Comparison of ENCODE assay signal across 1 cellular context in the genomic region with DNA sequence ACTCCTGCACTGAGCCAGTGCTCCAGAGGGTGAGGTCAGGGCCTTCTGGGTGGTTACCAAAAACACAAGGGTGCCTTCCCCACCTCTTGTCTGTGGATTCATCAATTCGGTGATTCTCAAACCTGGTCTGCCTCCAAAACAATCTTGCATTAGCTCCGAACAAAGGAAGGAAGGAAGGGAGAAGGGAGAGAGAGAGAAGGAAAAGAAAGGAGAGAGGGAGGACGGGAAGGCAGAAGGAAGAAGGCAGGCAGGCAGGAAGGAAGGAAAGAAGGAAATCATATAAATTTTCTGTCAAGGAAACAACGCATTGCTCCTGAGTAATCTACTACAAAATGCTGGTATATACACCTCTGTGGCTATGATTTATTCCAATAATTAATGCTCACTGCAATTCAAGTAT.
TF ChIP-seq lines count a peak whose summit lies in the region.

No MANE protein-coding gene starts in this region.

TF ChIP-seq in endothelial cell of umbilical vein, 7 proteins besides CTCF, POLR2A, EP300 and RAD21 (continued from another document):
- TF ChIP-seq GATA2 (IDR thresholded peaks at IDR 0.05; ENCODE audit: insufficient read depth, insufficient read length, low read depth, low read length) = no peak
- no peak for TF ChIP-seq JUN (IDR thresholded peaks at IDR 0.05; ENCODE audit: borderline replicate concordance, insufficient read depth, insufficient read length, low read depth)
- TF ChIP-seq FOS (IDR thresholded peaks at IDR 0.05; ENCODE audit: borderline replicate concordance, insufficient read depth, low read length) = no peak
- TF ChIP-seq POLR2AphosphoS5 (IDR thresholded peaks at IDR 0.05; ENCODE audit: insufficient read depth, low read depth, low read length) = no peak
- TF ChIP-seq EZH2 (IDR thresholded peaks at IDR 0.05; ENCODE audit: borderline replicate concordance, low read depth, low read length, severe bottlenecking) = no peak
- no peak for TF ChIP-seq MYC (IDR thresholded peaks at IDR 0.05; ENCODE audit: low read depth, low read length)
